8 cellular contexts compared by ENCODE assay signal in genomic region chr7:129779602-129780256, GRCh38.
DNase-seq lines count a peak whose midpoint lies in the region; ATAC-seq, FAIRE-seq and TF ChIP-seq lines count a peak whose summit lies in the region.

No MANE protein-coding gene starts in this region.

- peaks cover 75 to 96% (median 90%) of the 10 kb centered on the region in 9 donors for H3K27me3 ChIP-seq in heart left ventricle
- H3K27me3 ChIP-seq in gastrocnemius medialis = peaks cover 70 to 77% (median 73%) of the 10 kb centered on the region in 3 donors

- WGBS in heart left ventricle, 4 donors = 1% methylated on average over 17 to 76 of the region's 76 CpGs

- intact Hi-C loops in heart left ventricle (cut with DNase I) (no loop called here), gastrocnemius medialis (cut with DNase I; ENCODE audit: low total_unique reads) (loop anchor here (2.0 kb wide), 1 partner anchor 39 kb away; no protein-coding TSS in a partner anchor)

- peak overlapping the region; percentile 84 for H3K27ac ChIP-seq in VCaP
- H3K27ac ChIP-seq in heart left ventricle = no peak overlapping the region
- H3K27ac ChIP-seq in gastrocnemius medialis = no peak overlapping the region

- in situ Hi-C loops in gastrocnemius medialis (cut with MboI; ENCODE audit: low sequenced_read_pairs in 4 of 4) = no loop called here

- TF ChIP-seq POLR2A in GM12891 (IDR thresholded peaks at IDR 0.05; ENCODE audit: low read depth, low read length) = no peak
- no peak for TF ChIP-seq POLR2A in heart left ventricle (IDR thresholded peaks at IDR 0.05)
- peak in 1 of 2 donors; percentile 39 for TF ChIP-seq POLR2A in gastrocnemius medialis (IDR thresholded peaks at IDR 0.05)

- TF ChIP-seq CTCF in VCaP (conservative IDR thresholded peaks at IDR 0.05) (no peak), heart left ventricle (IDR thresholded peaks at IDR 0.05) (no peak), gastrocnemius medialis (IDR thresholded peaks at IDR 0.05 in 4 of 5, conservative IDR thresholded peaks at IDR 0.05 in 1 of 5) (no peak)

- ATAC-seq in heart left ventricle (no peak), gastrocnemius medialis (peak; percentile 29 to 31), GM18858 (IDR thresholded peaks at IDR 0.05; ENCODE audit: unreplicated experiment) (no peak)

- H3K9me3 ChIP-seq in heart left ventricle (no peaks in the 10 kb centered on the region), gastrocnemius medialis (no peaks in the 10 kb centered on the region)

- DNase-seq in 8988T (peak; percentile 92), GM12891 (ENCODE audit: insufficient read length, low spot score) (peak; percentile 71), heart left ventricle (no peak), gastrocnemius medialis (no peak), SK-N-DZ (ENCODE audit: low spot score) (no peak)
- DNase-seq in Jurkat, Clone E6-1 (ENCODE audit: low read depth, low spot score) = no peak

- no peaks in the 10 kb centered on the region for H3K36me3 ChIP-seq in heart left ventricle
- H3K36me3 ChIP-seq in gastrocnemius medialis = no peaks in the 10 kb centered on the region

- H3K4me3 ChIP-seq in Jurkat, Clone E6-1 (ENCODE audit: low read length) = peak overlapping the region; percentile 79
- H3K4me3 ChIP-seq in heart left ventricle = peak overlapping the region; percentile 20 to 56 (median 43)
- H3K4me3 ChIP-seq in gastrocnemius medialis = peak overlapping the region; percentile 53 to 85 (median 56)

- peaks cover 0 to 62% (median 48%) of the 10 kb centered on the region in 12 donors for H3K4me1 ChIP-seq in heart left ventricle
- peaks cover 23 to 28% of the 10 kb centered on the region in 2 donors for H3K4me1 ChIP-seq in gastrocnemius medialis

- no peak for FAIRE-seq in GM12891 (lab: Jason Lieb, UNC)

TF ChIP-seq in GM12891, 5 proteins besides CTCF, POLR2A, EP300 and RAD21:
- TF ChIP-seq POLR2AphosphoS5 (IDR thresholded peaks at IDR 0.05; ENCODE audit: low read depth, low read length) = no peak
- no peak for TF ChIP-seq TAF1 (IDR thresholded peaks at IDR 0.05; ENCODE audit: low read depth, low read length)
- TF ChIP-seq SPI1 (IDR thresholded peaks at IDR 0.05; ENCODE audit: low read depth, low read length) = no peak
- no peak for TF ChIP-seq POU2F2 (IDR thresholded peaks at IDR 0.05; ENCODE audit: low read depth, low read length)
- TF ChIP-seq PAX5 (IDR thresholded peaks at IDR 0.05; ENCODE audit: insufficient read depth, low read length, severe bottlenecking) = no peak

Comparison
In these comparisons a context has a peak if more than half of its experiments do, and no peak if none do; other contexts are left out.
1. DNase-seq: peak in 8988T (single experiment) and GM12891 (single experiment); none in Jurkat, Clone E6-1 (single experiment), heart left ventricle (0 of 5), gastrocnemius medialis (0 of 2) and SK-N-DZ (single experiment).
2. ATAC-seq: peak in gastrocnemius medialis (2 of 2); none in heart left ventricle (0 of 4) and GM18858 (single experiment).
3. Peak in every context shown above with its lines, with median percentiles within 50 percentile points of each other: H3K4me3 ChIP-seq.